ENCODE assay signal across 8 cellular contexts in genomic region chr11:62771144-62772021, GRCh38. TPM values are rescaled to one million over a fixed set of nuclear protein-coding genes. Genes with fewer than 3 reads are reported as not detected.
DNase-seq lines count a peak whose midpoint lies in the region; ATAC-seq and TF ChIP-seq lines count a peak whose summit lies in the region.

A gene with protein sequence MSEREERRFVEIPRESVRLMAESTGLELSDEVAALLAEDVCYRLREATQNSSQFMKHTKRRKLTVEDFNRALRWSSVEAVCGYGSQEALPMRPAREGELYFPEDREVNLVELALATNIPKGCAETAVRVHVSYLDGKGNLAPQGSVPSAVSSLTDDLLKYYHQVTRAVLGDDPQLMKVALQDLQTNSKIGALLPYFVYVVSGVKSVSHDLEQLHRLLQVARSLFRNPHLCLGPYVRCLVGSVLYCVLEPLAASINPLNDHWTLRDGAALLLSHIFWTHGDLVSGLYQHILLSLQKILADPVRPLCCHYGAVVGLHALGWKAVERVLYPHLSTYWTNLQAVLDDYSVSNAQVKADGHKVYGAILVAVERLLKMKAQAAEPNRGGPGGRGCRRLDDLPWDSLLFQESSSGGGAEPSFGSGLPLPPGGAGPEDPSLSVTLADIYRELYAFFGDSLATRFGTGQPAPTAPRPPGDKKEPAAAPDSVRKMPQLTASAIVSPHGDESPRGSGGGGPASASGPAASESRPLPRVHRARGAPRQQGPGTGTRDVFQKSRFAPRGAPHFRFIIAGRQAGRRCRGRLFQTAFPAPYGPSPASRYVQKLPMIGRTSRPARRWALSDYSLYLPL (plus strand): TSS chr11:62771396. CDS start chr11:62775784, 4,388 bp downstream.

- H3K27me3 Mint-ChIP-seq in Calu3 (ENCODE audit: unreplicated experiment) = no peaks in the 10 kb centered on the region

- no peaks in the 10 kb centered on the region for H3K9me3 Mint-ChIP-seq in Calu3 (ENCODE audit: low read depth, unreplicated experiment)

- H3K27ac Mint-ChIP-seq in Calu3 (ENCODE audit: unreplicated experiment) = peak within 1 kb of the TSS; percentile 99

- peak; percentile 79 for ATAC-seq in GM21423 (IDR thresholded peaks at IDR 0.05; ENCODE audit: unreplicated experiment)

- H3K27me3 ChIP-seq in HUES6 (ENCODE audit: control insufficient read depth, insufficient read depth, low read length) (no peaks in the 10 kb centered on the region), OCI-LY3 (ENCODE audit: low read depth, low read length) (no peaks in the 10 kb centered on the region), mononuclear cell (ENCODE audit: insufficient read depth, low read length) (no peaks in the 10 kb centered on the region)

- H3K4me1 Mint-ChIP-seq in Calu3 (ENCODE audit: low read depth, unreplicated experiment) = peaks cover 14% of the 10 kb centered on the region

- DNase-seq in Calu3 (peak; percentile 92), activated T-cell treated with anti-CD3 and anti-CD28 coated beads for 1 hour (ENCODE audit: low read depth) (peak; percentile 84), epidermal melanocyte (ENCODE audit: insufficient read length, low spot score) (peak; percentile 97)
- peak; percentile 77 to 81 for DNase-seq in stimulated activated CD8-positive, alpha-beta memory T cell treated with anti-CD3 and anti-CD28 coated beads, Interleukin-4, amount 100 ng/mL, for 1 hour (ENCODE audit: low read depth in 2 of 2, low spot score in 1 of 2)

- H3K27ac ChIP-seq in HUES6 (ENCODE audit: low read depth, low read length) (peak within 1 kb of the TSS; percentile 72), OCI-LY3 (ENCODE audit: low read length) (peak within 1 kb of the TSS; percentile 71)

- intact Hi-C loops in Calu3 (cut with micrococcal nuclease; ENCODE audit: unreplicated experiment) = no loop called here

- H3K4me2 ChIP-seq in OCI-LY3 (ENCODE audit: low read length) = peak within 1 kb of the TSS; percentile 99

- TF ChIP-seq CTCF in Calu3 (IDR thresholded peaks at IDR 0.05; ENCODE audit: unreplicated experiment) (no peak), OCI-LY3 (IDR thresholded peaks at IDR 0.05; ENCODE audit: low read depth, low read length) (no peak)

- peaks cover 56% of the 10 kb centered on the region for H3K36me3 Mint-ChIP-seq in Calu3 (ENCODE audit: insufficient read depth, unreplicated experiment)

- H4K20me1 ChIP-seq in OCI-LY3 (ENCODE audit: insufficient read depth, low read length) = no peaks in the 10 kb centered on the region

- H3K4me3 Mint-ChIP-seq in Calu3 (ENCODE audit: low read depth, unreplicated experiment) = peak within 1 kb of the TSS; percentile 98

- no peaks in the 10 kb centered on the region for H3K9me3 ChIP-seq in HUES6 (ENCODE audit: control insufficient read depth, insufficient read depth, low read depth, low read length)
- no peaks in the 10 kb centered on the region for H3K9me3 ChIP-seq in OCI-LY3 (ENCODE audit: insufficient read depth, low read length)
- H3K9me3 ChIP-seq in mononuclear cell (ENCODE audit: low read depth, low read length) = no peaks in the 10 kb centered on the region

- H3K4me3 ChIP-seq in HUES6 (ENCODE audit: low read depth, low read length) (peak within 1 kb of the TSS; percentile 76), OCI-LY3 (ENCODE audit: low read length) (peak within 1 kb of the TSS; percentile 91), mononuclear cell (ENCODE audit: low read length) (peak within 1 kb of the TSS; percentile 66)

- H3K4me1 ChIP-seq in HUES6 (ENCODE audit: control insufficient read depth, insufficient read depth, low read length) (peaks cover 7% of the 10 kb centered on the region; the same call in 1 of the 2 replicates), OCI-LY3 (ENCODE audit: low read length) (peaks cover 15% of the 10 kb centered on the region), mononuclear cell (ENCODE audit: insufficient read depth, low read length) (peaks cover 32% of the 10 kb centered on the region)

- H3K79me2 ChIP-seq in OCI-LY3 (ENCODE audit: low read length) = peaks cover 19% of the 10 kb centered on the region

- BruUV-seq in Calu3 (replicated peaks; lab: Mats Ljungman, UMichigan) = TSS peak; percentile 42

- peak within 1 kb of the TSS; percentile 56 for H2AFZ ChIP-seq in OCI-LY3 (ENCODE audit: low read depth, low read length)

- H3K36me3 ChIP-seq in HUES6 (ENCODE audit: control insufficient read depth, insufficient read depth, low read length) = peaks cover 30% of the 10 kb centered on the region
- H3K36me3 ChIP-seq in OCI-LY3 (replicated peaks; ENCODE audit: low read depth, low read length) = peaks cover 13% of the 10 kb centered on the region

- H3K9ac ChIP-seq in HUES6 (ENCODE audit: low read length) (peak within 1 kb of the TSS; percentile 80), OCI-LY3 (ENCODE audit: low read length) (peak within 1 kb of the TSS; percentile 85)

- CTCF ChIA-PET in Calu3 (lab: Charles Lee) = interaction anchor here (0.6 to 2.2 kb wide), 6 partner anchors 10 to 70 kb away, joined by 3 to 10 read pairs (median 6); partner anchors contain the start of genes POLR2G, TMEM179B and ZBTB3

RNA-seq across cellular contexts. Expression of the gene that starts here (rescaled TPM):
- total RNA-seq in Calu3 (2022) (26.0 and 28.9 TPM in 2 replicates), mononuclear cell (7.3 TPM)

Comparison
In these comparisons a context has a peak if more than half of its experiments do, and no peak if none do; other contexts are left out.
1. Peak in every context shown above with its lines: DNase-seq, ATAC-seq, H3K4me3 ChIP-seq and H3K27ac ChIP-seq.